Comparison of ENCODE assay signal across 20 cellular contexts in genomic region chr6:169168302-169168630, GRCh38.
DNase-seq lines count a peak whose midpoint lies in the region; ATAC-seq, FAIRE-seq and TF ChIP-seq lines count a peak whose summit lies in the region.
"Had no signal": no experiment of that assay in that cellular context is flagged by ENCODE, and none has a peak within 500 bp of the region (broad histone marks: within the 10 kb centered on the region; RNA-seq: fewer than 3 reads in every experiment).

No MANE protein-coding gene starts in this region.

- TF ChIP-seq POLR2A in HepG2 (IDR thresholded peaks at IDR 0.05; ENCODE audit: insufficient read depth in 1 of 2, low read depth in 2 of 2, low read length in 2 of 2): no peak
- TF ChIP-seq POLR2A in heart left ventricle (IDR thresholded peaks at IDR 0.05): no peak
- no peak for TF ChIP-seq POLR2A in ovary (IDR thresholded peaks at IDR 0.05)

- intact Hi-C loops in HepG2 (cut with micrococcal nuclease; ENCODE audit: unreplicated experiment) (no loop called here), heart left ventricle (cut with DNase I) (loop anchor here in 1 of 10 donors (5.0 kb wide), 1 partner anchor 81 kb away; no protein-coding TSS in a partner anchor), ovary (cut with DNase I) (no loop called here)

- no peaks in the 10 kb centered on the region for H3K36me3 ChIP-seq in liver (ENCODE audit: control insufficient read depth in 4 of 4, insufficient read depth in 3 of 4, low read depth in 1 of 4, low read length in 3 of 4)
- no peaks in the 10 kb centered on the region for H3K36me3 ChIP-seq in HepG2 (replicated peaks in 1 of 2; ENCODE audit: control insufficient read depth in 1 of 2, insufficient read depth in 2 of 2, low read length in 2 of 2)
- H3K36me3 ChIP-seq in heart left ventricle: no peaks in the 10 kb centered on the region
- H3K36me3 ChIP-seq in hepatocyte (replicated peaks; ENCODE audit: insufficient read depth, low read depth): no peaks in the 10 kb centered on the region
- H3K36me3 ChIP-seq in ovary: no peaks in the 10 kb centered on the region

- no peak for ATAC-seq in HepG2
- peak in 3 of 4 donors; percentile 17 to 48 (median 20) for ATAC-seq in heart left ventricle
- ATAC-seq: foreskin keratinocyte had no signal

- FAIRE-seq in HepG2 (lab: Jason Lieb, UNC): no peak
- FAIRE-seq: A204.1 had no signal

- TF ChIP-seq CTCF in liver (IDR thresholded peaks at IDR 0.05; ENCODE audit: low read depth, low read length, missing input control) (no peak), HepG2 (CRISPR knock-in tag; IDR thresholded peaks at IDR 0.05) (no peak), heart left ventricle (IDR thresholded peaks at IDR 0.05) (no peak), nephron (IDR thresholded peaks at IDR 0.05; ENCODE audit: unreplicated experiment in 3 of 3) (no peak), hepatocyte (IDR thresholded peaks at IDR 0.05; ENCODE audit: poor library complexity) (no peak), ovary (IDR thresholded peaks at IDR 0.05) (no peak)

- H3K27me3 Mint-ChIP-seq in nephron (ENCODE audit: low read depth): peaks cover 6% of the 10 kb centered on the region

- H3K9me2 ChIP-seq in hepatocyte (replicated peaks; ENCODE audit: insufficient read depth): no peaks in the 10 kb centered on the region

- 84% methylated on average over 15 of the region's 15 CpGs for WGBS in liver
- 53% methylated on average over 15 of the region's 15 CpGs for WGBS in HepG2 (ENCODE audit: low lambda C conversion rate)
- 69 to 74% (median 72%) methylated on average over 15 of the region's 15 CpGs for WGBS in heart left ventricle, 4 donors
- 97% methylated on average over 15 of the region's 15 CpGs for WGBS in hepatocyte (ENCODE audit: low lambda C conversion rate, missing lambda C conversion rate)
- 93 to 96% (median 95%) methylated on average over 15 of the region's 15 CpGs for WGBS in ovary, 3 donors

- H2AFZ ChIP-seq in HepG2 (ENCODE audit: low read length) (no peak overlapping the region), hepatocyte (no peak overlapping the region)

- DNase-seq in HepG2 (ENCODE audit: low spot score) (no peak), heart left ventricle (peak in 2 of 5 donors; percentile 55 to 66), DMS 273 (lab: John Stamatoyannopoulos, UW; ENCODE audit: unreplicated experiment) (no peak), hepatocyte (ENCODE audit: low spot score) (no peak), SIG-M5 treated with dmso at 0.1 percent for 504 hours (lab: John Stamatoyannopoulos, UW; ENCODE audit: unreplicated experiment) (no peak), ovary (no peak)
- DNase-seq: activated naive CD4-positive, alpha-beta T cell treated with anti-CD3 and anti-CD28 coated beads for 36 hours; cortex of kidney; DMS153; foreskin keratinocyte; MV-4-11; NCI-H1930; NCI-H510A; occipital lobe; stimulated activated CD4-positive, alpha-beta T cell treated with anti-CD3 and anti-CD28 coated beads, Interleukin-4, amount 100 ng/mL, for 4 hours; substantia nigra had no signal

- H3K4me3 ChIP-seq in liver (ENCODE audit: low read depth in 1 of 3, low read length in 3 of 3): no peak overlapping the region
- H3K4me3 ChIP-seq in HepG2 (replicated peaks in 1 of 3; ENCODE audit: insufficient read depth in 1 of 3, low read depth in 2 of 3, low read length in 3 of 3): no peak overlapping the region
- H3K4me3 ChIP-seq in heart left ventricle: peak overlapping the region in 5 of 12 donors; percentile 3 to 26 (median 10)
- no peak overlapping the region for H3K4me3 ChIP-seq in hepatocyte
- no peak overlapping the region for H3K4me3 ChIP-seq in ovary

- in situ Hi-C loops in HepG2 (cut with HindIII; ENCODE audit: extremely low pct_ligation_motif_present, low pct_unique_long_range_greater_than_20kb): no loop called here

- no TSS peak for BruUV-seq in HepG2 (replicated peaks; lab: Mats Ljungman, UMichigan)

- H3K4me1 Mint-ChIP-seq in nephron: peaks cover 60% of the 10 kb centered on the region

- H3K4me2 ChIP-seq in HepG2 (ENCODE audit: low read depth, low read length): no peak overlapping the region
- H3K4me2 ChIP-seq in hepatocyte: no peak overlapping the region

- H3K36me3 Mint-ChIP-seq in nephron (ENCODE audit: low read depth): no peaks in the 10 kb centered on the region
- H3K36me3 Mint-ChIP-seq: CD14-positive monocyte had no signal

- H3K27me3 ChIP-seq in liver (ENCODE audit: control insufficient read depth in 4 of 4, insufficient read depth in 4 of 4, low read length in 3 of 4) (no peaks in the 10 kb centered on the region), HepG2 (ENCODE audit: control insufficient read depth in 1 of 2, insufficient read depth in 2 of 2, low read length in 2 of 2) (peaks cover 6 to 83% of the 10 kb centered on the region in 2 experiments; a peak in 4 of 5 replicates), heart left ventricle (peaks cover 0 to 4% (median 0%) of the 10 kb centered on the region in 9 donors), hepatocyte (no peaks in the 10 kb centered on the region), ovary (no peaks in the 10 kb centered on the region)
- H3K27me3 ChIP-seq: foreskin keratinocyte had no signal

- no peak overlapping the region for H3K9ac ChIP-seq in liver (ENCODE audit: low read depth in 1 of 2, low read length in 2 of 2)
- no peak overlapping the region for H3K9ac ChIP-seq in HepG2 (ENCODE audit: insufficient read depth, low read depth, low read length)

- TF ChIP-seq RAD21 in liver (IDR thresholded peaks at IDR 0.05): no peak
- no peak for TF ChIP-seq RAD21 in HepG2 (CRISPR knock-in tag; IDR thresholded peaks at IDR 0.05)

- no peaks in the 10 kb centered on the region for H3K9me3 Mint-ChIP-seq in nephron
- H3K9me3 Mint-ChIP-seq: activated naive CD4-positive, alpha-beta T cell treated with anti-CD3 and anti-CD28 coated beads for 36 hours had no signal

- no peaks in the 10 kb centered on the region for H3K9me3 ChIP-seq in liver (ENCODE audit: control insufficient read depth in 4 of 4, low read length in 3 of 4)
- no peaks in the 10 kb centered on the region for H3K9me3 ChIP-seq in HepG2 (ENCODE audit: low read length)
- no peaks in the 10 kb centered on the region for H3K9me3 ChIP-seq in heart left ventricle
- H3K9me3 ChIP-seq in hepatocyte (ENCODE audit: low read depth): no peaks in the 10 kb centered on the region
- H3K9me3 ChIP-seq in ovary: no peaks in the 10 kb centered on the region

- H3K4me1 ChIP-seq in liver (ENCODE audit: control insufficient read depth in 4 of 4, insufficient read depth in 4 of 4, low read length in 3 of 4) (no peaks in the 10 kb centered on the region), HepG2 (ENCODE audit: insufficient read depth, low read length) (no peaks in the 10 kb centered on the region), heart left ventricle (peaks cover 0 to 31% (median 0%) of the 10 kb centered on the region in 12 donors), hepatocyte (ENCODE audit: insufficient read depth) (no peaks in the 10 kb centered on the region), ovary (ENCODE audit: insufficient read depth) (peaks cover 18% of the 10 kb centered on the region)

- POLR2A ChIA-PET in HepG2 (lab: Yijun Ruan, JAX): no interaction called here

- no peak overlapping the region for H3K4me3 Mint-ChIP-seq in nephron
- H3K4me3 Mint-ChIP-seq: activated naive CD4-positive, alpha-beta T cell treated with anti-CD3 and anti-CD28 coated beads for 36 hours; CD14-positive monocyte had no signal

- H3K79me2 ChIP-seq in HepG2 (ENCODE audit: insufficient read depth, low read length): no peaks in the 10 kb centered on the region
- no peaks in the 10 kb centered on the region for H3K79me2 ChIP-seq in hepatocyte

- peak overlapping the region in 2 of 3 experiments; percentile 44 to 73 for H3K27ac Mint-ChIP-seq in nephron
- H3K27ac Mint-ChIP-seq: activated naive CD4-positive, alpha-beta T cell treated with anti-CD3 and anti-CD28 coated beads for 36 hours; CD14-positive monocyte had no signal

- peak overlapping the region; percentile 40 to 54 for H3K27ac ChIP-seq in liver (ENCODE audit: low read depth in 1 of 2, low read length in 2 of 2)
- H3K27ac ChIP-seq in HepG2 (ENCODE audit: extremely low read length, insufficient read depth, low read length): no peak overlapping the region
- H3K27ac ChIP-seq in heart left ventricle: peak overlapping the region; percentile 11 to 94 (median 70)
- no peak overlapping the region for H3K27ac ChIP-seq in hepatocyte
- no peak overlapping the region for H3K27ac ChIP-seq in ovary

- CTCF ChIA-PET in HepG2 (lab: Yijun Ruan, JAX; ENCODE audit: low intra/inter-chr PET ratio, low total read pairs): no interaction called here

- H4K20me1 ChIP-seq in HepG2 (ENCODE audit: insufficient read depth, low read length) (no peaks in the 10 kb centered on the region), hepatocyte (ENCODE audit: insufficient read depth, poor library complexity, severe bottlenecking) (no peaks in the 10 kb centered on the region)

- no peak for TF ChIP-seq EP300 in HepG2 (IDR thresholded peaks at IDR 0.05; ENCODE audit: low read depth in 2 of 2, low read length in 2 of 2)
- no peak for TF ChIP-seq EP300 in HepG2 (CRISPR knock-in tag; IDR thresholded peaks at IDR 0.05; ENCODE audit: borderline replicate concordance)
- TF ChIP-seq EP300 in ovary (IDR thresholded peaks at IDR 0.05): no peak

TF ChIP-seq in liver, 16 proteins besides CTCF, POLR2A, EP300 and RAD21 (continues in another document):
- TF ChIP-seq SP1 (IDR thresholded peaks at IDR 0.05): no peak
- TF ChIP-seq EGR1 (IDR thresholded peaks at IDR 0.05; ENCODE audit: low read depth in 2 of 2): no peak

TF ChIP-seq in HepG2, 621 proteins besides CTCF, POLR2A, EP300 and RAD21 (continues in another document):
- TF ChIP-seq STAG1 (CRISPR knock-in tag; IDR thresholded peaks at IDR 0.05): no peak
- no peak for TF ChIP-seq CEBPG (CRISPR knock-in tag; IDR thresholded peaks at IDR 0.05)
- no peak for TF ChIP-seq TGIF2 (CRISPR knock-in tag; IDR thresholded peaks at IDR 0.05)
- TF ChIP-seq HMGXB4 (CRISPR knock-in tag; IDR thresholded peaks at IDR 0.05; ENCODE audit: borderline replicate concordance in 1 of 2, low read depth in 1 of 2): no peak
- TF ChIP-seq PHF5A (CRISPR knock-in tag; IDR thresholded peaks at IDR 0.05; ENCODE audit: low read depth, unreplicated experiment): no peak
- no peak for TF ChIP-seq ZNF674 (CRISPR knock-in tag; IDR thresholded peaks at IDR 0.05; ENCODE audit: low read depth)
- no peak for TF ChIP-seq ZSCAN31 (CRISPR knock-in tag; IDR thresholded peaks at IDR 0.05; ENCODE audit: low read depth)
- TF ChIP-seq SMYD3 (CRISPR knock-in tag; IDR thresholded peaks at IDR 0.05): no peak

Comparison
In these comparisons a context has a peak if more than half of its experiments do, and no peak if none do; other contexts are left out.
1. H3K27ac ChIP-seq: peak in liver (2 of 2) and heart left ventricle (12 of 12); none in HepG2 (single experiment), hepatocyte (single experiment) and ovary (0 of 2).